In genomic region chr10:19144206-19144605, GRCh38 we compare ENCODE assay signal across 22 cellular contexts.
DNase-seq lines count a peak whose midpoint lies in the region; TF ChIP-seq lines count a peak whose summit lies in the region.
"Had no signal": no experiment of that assay in that cellular context is flagged by ENCODE, and none has a peak within 500 bp of the region (broad histone marks: within the 10 kb centered on the region; RNA-seq: fewer than 3 reads in every experiment).

No MANE protein-coding gene starts in this region.

- H3K9me3 ChIP-seq in effector memory CD4-positive, alpha-beta T cell (ENCODE audit: control insufficient read depth, low read length): no peaks in the 10 kb centered on the region
- H3K9me3 ChIP-seq: BE2C, BLaER1 had no signal

- H3K4me1 Mint-ChIP-seq in progenitor cell of endocrine pancreas (ENCODE audit: low read depth): peaks cover 3% of the 10 kb centered on the region
- H3K4me1 Mint-ChIP-seq: CD14-positive monocyte; CD4-positive, alpha-beta memory T cell; CD4-positive, CD25-positive, alpha-beta regulatory T cell; CD8-positive, alpha-beta memory T cell had no signal

- no peak overlapping the region for H3K4me3 ChIP-seq in effector memory CD4-positive, alpha-beta T cell (ENCODE audit: insufficient read depth, low read depth, low read length, poor library complexity, severe bottlenecking)
- H3K4me3 ChIP-seq: BLaER1 had no signal

- no peak overlapping the region for H3K4me3 Mint-ChIP-seq in progenitor cell of endocrine pancreas (ENCODE audit: low read depth)
- H3K4me3 Mint-ChIP-seq: CD14-positive monocyte; CD4-positive, alpha-beta memory T cell; CD4-positive, CD25-positive, alpha-beta regulatory T cell; CD8-positive, alpha-beta memory T cell had no signal

- no peaks in the 10 kb centered on the region for H3K27me3 ChIP-seq in effector memory CD4-positive, alpha-beta T cell (replicated peaks; ENCODE audit: control insufficient read depth, insufficient read depth, low read length, poor library complexity, severe bottlenecking)
- H3K27me3 ChIP-seq: BE2C, BLaER1 had no signal

- no peak overlapping the region for H3K27ac Mint-ChIP-seq in progenitor cell of endocrine pancreas
- H3K27ac Mint-ChIP-seq: CD14-positive monocyte; CD4-positive, alpha-beta memory T cell; CD4-positive, CD25-positive, alpha-beta regulatory T cell; CD8-positive, alpha-beta memory T cell had no signal

- no peak for TF ChIP-seq CTCF in progenitor cell of endocrine pancreas (IDR thresholded peaks at IDR 0.05; ENCODE audit: unreplicated experiment)

- no peaks in the 10 kb centered on the region for H3K36me3 Mint-ChIP-seq in progenitor cell of endocrine pancreas (ENCODE audit: insufficient read depth)
- H3K36me3 Mint-ChIP-seq: CD14-positive monocyte; CD4-positive, alpha-beta memory T cell; CD4-positive, CD25-positive, alpha-beta regulatory T cell; CD8-positive, alpha-beta memory T cell had no signal

- no peaks in the 10 kb centered on the region for H3K4me1 ChIP-seq in effector memory CD4-positive, alpha-beta T cell (ENCODE audit: control insufficient read depth, insufficient read depth, low read length, poor library complexity, severe bottlenecking)
- H3K4me1 ChIP-seq: BE2C had no signal

- no peak overlapping the region for H3K27ac ChIP-seq in effector memory CD4-positive, alpha-beta T cell (ENCODE audit: insufficient read depth, low read length, poor library complexity, severe bottlenecking)
- H3K27ac ChIP-seq: BLaER1 had no signal

- H3K9me3 Mint-ChIP-seq in progenitor cell of endocrine pancreas (ENCODE audit: low read depth): no peaks in the 10 kb centered on the region

- H3K36me3 ChIP-seq in effector memory CD4-positive, alpha-beta T cell (ENCODE audit: control insufficient read depth, insufficient read depth, low read length): no peaks in the 10 kb centered on the region
- H3K36me3 ChIP-seq: BE2C, BLaER1 had no signal

- DNase-seq in NCI-H526 treated with DMSO at 0.1 percent for 48 hours (lab: John Stamatoyannopoulos, UW) (peak; percentile 71), OCI-M1 (lab: John Stamatoyannopoulos, UW) (peak; percentile 13), progenitor cell of endocrine pancreas (ENCODE audit: low spot score, unreplicated experiment) (no peak), NAMALWA (ENCODE audit: low spot score) (no peak)
- no peak for DNase-seq in effector memory CD4-positive, alpha-beta T cell
- DNase-seq: 8988T; ACHN; BE2C; C1 segment of cervical spinal cord; CD4-positive, alpha-beta memory T cell; CD4-positive, CD25-positive, alpha-beta regulatory T cell; CD8-positive, alpha-beta memory T cell; COR-L47; DMS 273 treated with DMSO at 0.1 percent for 48 hours; DMS153; DMS53; DMS79; DND-41; EL; GDM1 had no signal

- peaks cover 4% of the 10 kb centered on the region for H3K27me3 Mint-ChIP-seq in progenitor cell of endocrine pancreas
- H3K27me3 Mint-ChIP-seq: CD4-positive, alpha-beta memory T cell; CD4-positive, CD25-positive, alpha-beta regulatory T cell; CD8-positive, alpha-beta memory T cell had no signal

Comparison
In these comparisons a context has a peak if more than half of its experiments do, and no peak if none do; other contexts are left out.
1. DNase-seq: peak in NCI-H526 treated with DMSO at 0.1 percent for 48 hours (single experiment) and OCI-M1 (single experiment); none in progenitor cell of endocrine pancreas (single experiment), NAMALWA (single experiment) and effector memory CD4-positive, alpha-beta T cell (0 of 3).